1 cellular context compared by ENCODE assay signal in the genomic region with DNA sequence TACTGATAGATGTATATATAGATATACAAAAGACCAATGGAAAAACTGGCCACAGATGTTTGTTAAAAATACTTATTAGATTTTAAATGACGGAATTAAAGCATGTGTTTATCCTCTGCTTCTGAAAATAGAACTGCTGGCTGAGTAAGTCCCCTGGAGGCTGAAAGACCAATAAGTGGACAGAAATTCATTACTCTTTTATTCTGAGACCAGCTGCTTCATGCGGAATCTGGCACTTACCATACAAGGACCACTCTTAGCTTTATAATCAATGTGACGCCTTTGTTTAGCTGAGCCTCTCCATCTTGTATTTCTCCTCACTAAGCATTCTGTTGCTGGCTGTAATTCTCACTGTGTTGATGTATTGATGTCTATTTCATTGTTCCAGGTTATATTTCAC.
TF ChIP-seq lines count a peak whose summit lies in the region.

No MANE protein-coding gene starts in this region.

TF ChIP-seq in HepG2, 621 proteins besides CTCF, POLR2A, EP300 and RAD21:
- TF ChIP-seq, protein P1, sequence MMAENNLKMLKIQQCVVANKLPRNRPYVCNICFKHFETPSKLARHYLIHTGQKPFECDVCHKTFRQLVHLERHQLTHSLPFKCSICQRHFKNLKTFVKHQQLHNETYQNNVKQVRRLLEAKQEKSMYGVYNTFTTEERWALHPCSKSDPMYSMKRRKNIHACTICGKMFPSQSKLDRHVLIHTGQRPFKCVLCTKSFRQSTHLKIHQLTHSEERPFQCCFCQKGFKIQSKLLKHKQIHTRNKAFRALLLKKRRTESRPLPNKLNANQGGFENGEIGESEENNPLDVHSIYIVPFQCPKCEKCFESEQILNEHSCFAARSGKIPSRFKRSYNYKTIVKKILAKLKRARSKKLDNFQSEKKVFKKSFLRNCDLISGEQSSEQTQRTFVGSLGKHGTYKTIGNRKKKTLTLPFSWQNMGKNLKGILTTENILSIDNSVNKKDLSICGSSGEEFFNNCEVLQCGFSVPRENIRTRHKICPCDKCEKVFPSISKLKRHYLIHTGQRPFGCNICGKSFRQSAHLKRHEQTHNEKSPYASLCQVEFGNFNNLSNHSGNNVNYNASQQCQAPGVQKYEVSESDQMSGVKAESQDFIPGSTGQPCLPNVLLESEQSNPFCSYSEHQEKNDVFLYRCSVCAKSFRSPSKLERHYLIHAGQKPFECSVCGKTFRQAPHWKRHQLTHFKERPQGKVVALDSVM (CRISPR knock-in tag; IDR thresholded peaks at IDR 0.05): no peak
- TF ChIP-seq ADNP (CRISPR knock-in tag; IDR thresholded peaks at IDR 0.05) (no peak), PLRG1 (conservative IDR thresholded peaks at IDR 0.05) (no peak), ZNF841 (CRISPR knock-in tag; IDR thresholded peaks at IDR 0.05; ENCODE audit: borderline replicate concordance) (no peak), JARID2 (CRISPR knock-in tag; IDR thresholded peaks at IDR 0.05; ENCODE audit: insufficient replicate concordance) (no peak), MEIS2 (CRISPR knock-in tag; IDR thresholded peaks at IDR 0.05) (no peak), ZNF569 (CRISPR knock-in tag; IDR thresholded peaks at IDR 0.05; ENCODE audit: borderline replicate concordance) (no peak)
- TF ChIP-seq, protein P2, sequence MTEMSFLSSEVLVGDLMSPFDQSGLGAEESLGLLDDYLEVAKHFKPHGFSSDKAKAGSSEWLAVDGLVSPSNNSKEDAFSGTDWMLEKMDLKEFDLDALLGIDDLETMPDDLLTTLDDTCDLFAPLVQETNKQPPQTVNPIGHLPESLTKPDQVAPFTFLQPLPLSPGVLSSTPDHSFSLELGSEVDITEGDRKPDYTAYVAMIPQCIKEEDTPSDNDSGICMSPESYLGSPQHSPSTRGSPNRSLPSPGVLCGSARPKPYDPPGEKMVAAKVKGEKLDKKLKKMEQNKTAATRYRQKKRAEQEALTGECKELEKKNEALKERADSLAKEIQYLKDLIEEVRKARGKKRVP (CRISPR knock-in tag; IDR thresholded peaks at IDR 0.05): no peak
- TF ChIP-seq, protein P3, sequence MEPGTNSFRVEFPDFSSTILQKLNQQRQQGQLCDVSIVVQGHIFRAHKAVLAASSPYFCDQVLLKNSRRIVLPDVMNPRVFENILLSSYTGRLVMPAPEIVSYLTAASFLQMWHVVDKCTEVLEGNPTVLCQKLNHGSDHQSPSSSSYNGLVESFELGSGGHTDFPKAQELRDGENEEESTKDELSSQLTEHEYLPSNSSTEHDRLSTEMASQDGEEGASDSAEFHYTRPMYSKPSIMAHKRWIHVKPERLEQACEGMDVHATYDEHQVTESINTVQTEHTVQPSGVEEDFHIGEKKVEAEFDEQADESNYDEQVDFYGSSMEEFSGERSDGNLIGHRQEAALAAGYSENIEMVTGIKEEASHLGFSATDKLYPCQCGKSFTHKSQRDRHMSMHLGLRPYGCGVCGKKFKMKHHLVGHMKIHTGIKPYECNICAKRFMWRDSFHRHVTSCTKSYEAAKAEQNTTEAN (CRISPR knock-in tag; conservative IDR thresholded peaks at IDR 0.05): no peak
- TF ChIP-seq, protein P4, sequence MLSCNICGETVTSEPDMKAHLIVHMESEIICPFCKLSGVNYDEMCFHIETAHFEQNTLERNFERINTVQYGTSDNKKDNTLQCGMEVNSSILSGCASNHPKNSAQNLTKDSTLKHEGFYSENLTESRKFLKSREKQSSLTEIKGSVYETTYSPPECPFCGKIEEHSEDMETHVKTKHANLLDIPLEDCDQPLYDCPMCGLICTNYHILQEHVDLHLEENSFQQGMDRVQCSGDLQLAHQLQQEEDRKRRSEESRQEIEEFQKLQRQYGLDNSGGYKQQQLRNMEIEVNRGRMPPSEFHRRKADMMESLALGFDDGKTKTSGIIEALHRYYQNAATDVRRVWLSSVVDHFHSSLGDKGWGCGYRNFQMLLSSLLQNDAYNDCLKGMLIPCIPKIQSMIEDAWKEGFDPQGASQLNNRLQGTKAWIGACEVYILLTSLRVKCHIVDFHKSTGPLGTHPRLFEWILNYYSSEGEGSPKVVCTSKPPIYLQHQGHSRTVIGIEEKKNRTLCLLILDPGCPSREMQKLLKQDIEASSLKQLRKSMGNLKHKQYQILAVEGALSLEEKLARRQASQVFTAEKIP (CRISPR knock-in tag; IDR thresholded peaks at IDR 0.05; ENCODE audit: borderline replicate concordance): no peak
